29 cellular contexts compared by ENCODE assay signal in the genomic region with DNA sequence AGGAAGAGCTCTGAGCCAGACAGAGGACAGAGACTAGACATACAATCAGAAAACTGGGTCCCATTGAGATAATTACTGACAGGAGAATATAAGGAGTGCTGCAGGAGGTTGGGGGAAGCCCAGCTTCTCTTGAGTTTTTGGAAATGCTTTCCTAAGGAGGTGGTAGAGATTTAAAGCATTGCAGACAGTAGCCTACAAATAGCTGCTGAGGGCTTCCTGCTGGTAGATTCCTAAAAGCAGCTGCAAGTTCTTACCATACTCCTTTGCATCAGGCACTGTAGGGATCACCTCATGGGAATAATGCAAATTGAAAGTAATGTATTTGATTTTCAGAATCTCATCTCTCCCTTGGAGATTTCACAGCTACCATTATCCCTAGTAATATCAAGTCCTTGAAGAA.
"Had no signal": no experiment of that assay in that cellular context is flagged by ENCODE, and none has a peak within 500 bp of the region (broad histone marks: within the 10 kb centered on the region; RNA-seq: fewer than 3 reads in every experiment).

No MANE protein-coding gene starts in this region.

- H3K4me1 Mint-ChIP-seq: activated CD4-positive, alpha-beta memory T cell treated with anti-CD3 and anti-CD28 coated beads, Interleukin-2, amount 10 ng/mL, durations not matched to agents 7 days and 5 days; activated CD4-positive, alpha-beta T cell treated with anti-CD3 and anti-CD28 coated beads, Interleukin-2, amount 10 ng/mL, durations not matched to agents 7 days and 5 days; activated naive CD4-positive, alpha-beta T cell treated with anti-CD3 and anti-CD28 coated beads, Interleukin-2, amount 10 ng/mL, durations not matched to agents 7 days and 5 days; activated naive CD8-positive, alpha-beta T cell treated with anti-CD3 and anti-CD28 coated beads, Interleukin-2, amount 10 ng/mL, durations not matched to agents 7 days and 5 days; stimulated activated effector memory CD8-positive, alpha-beta T cell treated with anti-CD3 and anti-CD28 coated beads, Interleukin-12 subunit alpha, Interleukin-12 subunit beta, amount 100 ng/mL, for 72 hours had no signal

- H3K27me3 ChIP-seq: ascending aorta, brain microvascular endothelial cell, heart left ventricle, left lung, neutrophil, right lobe of liver, uterus had no signal

- H3K4me1 ChIP-seq: ascending aorta, heart left ventricle, left lung, lower lobe of right lung, right lobe of liver, uterus had no signal

- H3K27ac ChIP-seq: ascending aorta, brain microvascular endothelial cell, heart left ventricle, left lung, lower lobe of right lung, neutrophil, right lobe of liver, uterus had no signal

- DNase-seq: activated CD4-positive, alpha-beta memory T cell treated with anti-CD3 and anti-CD28 coated beads, Interleukin-2, amount 10 ng/mL, durations not matched to agents 7 days and 5 days; activated CD4-positive, alpha-beta T cell treated with anti-CD3 and anti-CD28 coated beads for 1 hour; activated CD4-positive, alpha-beta T cell treated with anti-CD3 and anti-CD28 coated beads, Interleukin-2, amount 10 ng/mL, durations not matched to agents 7 days and 5 days; activated CD8-positive, alpha-beta memory T cell treated with anti-CD3 and anti-CD28 coated beads, Interleukin-2, amount 50 U/mL, for 48 hours; activated gamma-delta T cell; activated naive CD4-positive, alpha-beta T cell treated with anti-CD3 and anti-CD28 coated beads, Interleukin-2, amount 10 ng/mL, durations not matched to agents 7 days and 5 days; activated naive CD8-positive, alpha-beta T cell treated with anti-CD3 and anti-CD28 coated beads, Interleukin-2, amount 10 ng/mL, durations not matched to agents 7 days and 5 days; activated T-cell treated with anti-CD3 and anti-CD28 coated beads, Interleukin-2, amount 50 U/mL, for 24 hours; brain microvascular endothelial cell; caudate nucleus; cortex of kidney; foreskin fibroblast; heart left ventricle; hypothalamus; kidney glomerular epithelial cell; left lung; lower lobe of right lung; mucosa of descending colon; right lobe of liver; stimulated activated CD4-positive, alpha-beta T cell treated with anti-CD3 and anti-CD28 coated beads, Interleukin-4, amount 100 ng/mL, for 24 hours; substantia nigra; T-helper 2 cell; uterus had no signal

- H3K36me3 Mint-ChIP-seq: activated naive CD4-positive, alpha-beta T cell treated with anti-CD3 and anti-CD28 coated beads, Interleukin-2, amount 10 ng/mL, durations not matched to agents 7 days and 5 days; activated naive CD8-positive, alpha-beta T cell treated with anti-CD3 and anti-CD28 coated beads, Interleukin-2, amount 10 ng/mL, durations not matched to agents 7 days and 5 days; natural killer cell treated with Interleukin-12 subunit alpha and Interleukin-12 subunit beta and Interleukin-15 and Interleukin-18, amount 100 ng/mL, for 72 hours; stimulated activated effector memory CD8-positive, alpha-beta T cell treated with anti-CD3 and anti-CD28 coated beads, Interleukin-12 subunit alpha, Interleukin-12 subunit beta, amount 100 ng/mL, for 72 hours; type B pancreatic cell had no signal

- H3K4me3 Mint-ChIP-seq: activated CD4-positive, alpha-beta memory T cell treated with anti-CD3 and anti-CD28 coated beads, Interleukin-2, amount 10 ng/mL, durations not matched to agents 7 days and 5 days; activated CD4-positive, alpha-beta T cell treated with anti-CD3 and anti-CD28 coated beads, Interleukin-2, amount 10 ng/mL, durations not matched to agents 7 days and 5 days; activated naive CD4-positive, alpha-beta T cell treated with anti-CD3 and anti-CD28 coated beads, Interleukin-2, amount 10 ng/mL, durations not matched to agents 7 days and 5 days; activated naive CD8-positive, alpha-beta T cell treated with anti-CD3 and anti-CD28 coated beads, Interleukin-2, amount 10 ng/mL, durations not matched to agents 7 days and 5 days; activated T-cell treated with anti-CD3 and anti-CD28 coated beads, Interleukin-2, amount 50 U/mL, for 24 hours; natural killer cell treated with Interleukin-12 subunit alpha and Interleukin-12 subunit beta and Interleukin-15 and Interleukin-18, amount 100 ng/mL, for 72 hours; stimulated activated effector memory CD8-positive, alpha-beta T cell treated with anti-CD3 and anti-CD28 coated beads, Interleukin-12 subunit alpha, Interleukin-12 subunit beta, amount 100 ng/mL, for 72 hours; stimulated activated naive CD8-positive, alpha-beta T cell treated with anti-CD3 and anti-CD28 coated beads, Interleukin-15, Interleukin-2, amounts not matched to agents 100 ng/mL and 50 ng/mL, for 24 hours; type B pancreatic cell had no signal

- H3K4me3 ChIP-seq: ascending aorta, heart left ventricle, left lung, lower lobe of right lung, mucosa of descending colon, right lobe of liver, uterus had no signal

- H3K36me3 ChIP-seq: ascending aorta, brain microvascular endothelial cell, heart left ventricle, left lung, lower lobe of right lung, neutrophil, right lobe of liver, uterus had no signal

- H3K27me3 Mint-ChIP-seq: activated CD4-positive, alpha-beta memory T cell treated with anti-CD3 and anti-CD28 coated beads, Interleukin-2, amount 10 ng/mL, durations not matched to agents 7 days and 5 days; activated CD4-positive, alpha-beta T cell treated with anti-CD3 and anti-CD28 coated beads, Interleukin-2, amount 10 ng/mL, durations not matched to agents 7 days and 5 days; activated naive CD4-positive, alpha-beta T cell treated with anti-CD3 and anti-CD28 coated beads, Interleukin-2, amount 10 ng/mL, durations not matched to agents 7 days and 5 days; activated naive CD8-positive, alpha-beta T cell treated with anti-CD3 and anti-CD28 coated beads, Interleukin-2, amount 10 ng/mL, durations not matched to agents 7 days and 5 days; activated T-cell treated with anti-CD3 and anti-CD28 coated beads, Interleukin-2, amount 50 U/mL, for 24 hours; natural killer cell treated with Interleukin-12 subunit alpha and Interleukin-12 subunit beta and Interleukin-15 and Interleukin-18, amount 100 ng/mL, for 72 hours; stimulated activated naive CD8-positive, alpha-beta T cell treated with anti-CD3 and anti-CD28 coated beads, Interleukin-15, Interleukin-2, amounts not matched to agents 100 ng/mL and 50 ng/mL, for 24 hours; type B pancreatic cell had no signal

- H3K27ac Mint-ChIP-seq: activated CD4-positive, alpha-beta memory T cell treated with anti-CD3 and anti-CD28 coated beads, Interleukin-2, amount 10 ng/mL, durations not matched to agents 7 days and 5 days; activated CD4-positive, alpha-beta T cell treated with anti-CD3 and anti-CD28 coated beads, Interleukin-2, amount 10 ng/mL, durations not matched to agents 7 days and 5 days; activated naive CD4-positive, alpha-beta T cell treated with anti-CD3 and anti-CD28 coated beads, Interleukin-2, amount 10 ng/mL, durations not matched to agents 7 days and 5 days; activated naive CD8-positive, alpha-beta T cell treated with anti-CD3 and anti-CD28 coated beads, Interleukin-2, amount 10 ng/mL, durations not matched to agents 7 days and 5 days; activated T-cell treated with anti-CD3 and anti-CD28 coated beads, Interleukin-2, amount 50 U/mL, for 24 hours; natural killer cell treated with Interleukin-12 subunit alpha and Interleukin-12 subunit beta and Interleukin-15 and Interleukin-18, amount 100 ng/mL, for 72 hours; stimulated activated effector memory CD8-positive, alpha-beta T cell treated with anti-CD3 and anti-CD28 coated beads, Interleukin-12 subunit alpha, Interleukin-12 subunit beta, amount 100 ng/mL, for 72 hours; stimulated activated naive CD8-positive, alpha-beta T cell treated with anti-CD3 and anti-CD28 coated beads, Interleukin-15, Interleukin-2, amounts not matched to agents 100 ng/mL and 50 ng/mL, for 24 hours; type B pancreatic cell had no signal

- H3K9me3 Mint-ChIP-seq: activated naive CD8-positive, alpha-beta T cell treated with anti-CD3 and anti-CD28 coated beads, Interleukin-2, amount 10 ng/mL, durations not matched to agents 7 days and 5 days; type B pancreatic cell had no signal

- H3K9me3 ChIP-seq: ascending aorta, heart left ventricle, left lung, lower lobe of right lung, mucosa of descending colon, neutrophil, right lobe of liver, uterus had no signal
